ENCODE assay signal across 27 cellular contexts in the genomic region with DNA sequence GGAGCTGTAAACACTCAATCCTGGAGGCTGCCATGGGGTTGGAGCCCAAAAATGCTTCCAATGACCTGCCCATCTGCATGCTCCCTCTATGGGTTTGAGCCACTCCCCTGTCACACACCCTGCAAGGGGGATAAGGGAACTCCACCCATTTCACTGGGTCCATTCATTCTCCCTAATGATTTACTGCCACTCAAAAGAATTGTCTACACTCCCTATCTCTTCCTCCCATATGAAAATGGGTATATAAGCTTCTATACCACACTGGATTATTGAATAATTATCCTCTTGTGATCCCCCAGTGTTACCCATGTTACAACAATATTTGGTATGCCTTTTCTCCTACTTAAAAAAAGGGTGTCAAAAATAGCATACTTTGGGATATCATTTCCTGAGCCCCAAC.
DNase-seq lines count a peak whose midpoint lies in the region; ATAC-seq, FAIRE-seq and TF ChIP-seq lines count a peak whose summit lies in the region.
"Had no signal": no experiment of that assay in that cellular context is flagged by ENCODE, and none has a peak within 500 bp of the region (broad histone marks: within the 10 kb centered on the region; RNA-seq: fewer than 3 reads in every experiment).

No MANE protein-coding gene starts in this region.

- no peaks in the 10 kb centered on the region for H3K4me1 ChIP-seq in K562 (replicated peaks in 1 of 2; ENCODE audit: control insufficient read depth in 2 of 2, insufficient read depth in 2 of 2, low read length in 2 of 2)
- H3K4me1 ChIP-seq in heart right ventricle: no peaks in the 10 kb centered on the region
- H3K4me1 ChIP-seq: BE2C, BLaER1 had no signal

- no peaks in the 10 kb centered on the region for H3K9me1 ChIP-seq in K562 (ENCODE audit: control insufficient read depth, insufficient read depth, low read length)

- no peak overlapping the region for H3K4me3 ChIP-seq in K562
- no peak overlapping the region for H3K4me3 ChIP-seq in heart right ventricle
- H3K4me3 ChIP-seq: BLaER1 had no signal

- TF ChIP-seq EP300 in K562 (IDR thresholded peaks at IDR 0.05; ENCODE audit: low read length): no peak

- no peaks in the 10 kb centered on the region for H3K36me3 ChIP-seq in K562 (ENCODE audit: control insufficient read depth, insufficient read depth, low read length)
- H3K36me3 ChIP-seq in heart right ventricle: no peaks in the 10 kb centered on the region
- H3K36me3 ChIP-seq: BE2C, BLaER1 had no signal

- BruUV-seq in K562 (replicated peaks; lab: Mats Ljungman, UMichigan): no TSS peak

- no peaks in the 10 kb centered on the region for H3K27me3 ChIP-seq in K562 (ENCODE audit: control insufficient read depth in 2 of 2, insufficient read depth in 2 of 2, low read length in 2 of 2)
- no peaks in the 10 kb centered on the region for H3K27me3 ChIP-seq in heart right ventricle
- H3K27me3 ChIP-seq: BLaER1 had no signal

- peaks cover 48% of the 10 kb centered on the region for H3K36me3 Mint-ChIP-seq in endothelial cell (ENCODE audit: low read depth, unreplicated experiment)
- H3K36me3 Mint-ChIP-seq in stimulated activated memory B cell treated with anti-CD40 and anti-IgM and Interleukin-4, amounts not matched to agents 10 μg/mL and 1 μg/mL and 100 μg/mL, for 72 hours: peaks cover under 1% of the 10 kb centered on the region
- H3K36me3 Mint-ChIP-seq: CD14-positive monocyte; CD4-positive, alpha-beta memory T cell; CD4-positive, CD25-positive, alpha-beta regulatory T cell; CD8-positive, alpha-beta memory T cell had no signal

- no peak for DNase-seq in HTR-8/SVneo (ENCODE audit: insufficient read length, low spot score)
- DNase-seq in K562 (ENCODE audit: extremely low read depth in 1 of 4, low spot score in 3 of 4): peak in 2 of 4 experiments; percentile 3 to 6
- no peak for DNase-seq in endothelial cell (ENCODE audit: low spot score)
- no peak for DNase-seq in heart right ventricle
- no peak for DNase-seq in dedifferentiated amniotic fluid mesenchymal stem cell (ENCODE audit: extremely low spot score)
- no peak for DNase-seq in GF-D8 (lab: John Stamatoyannopoulos, UW)
- DNase-seq: 8988T; ACHN; BE2C; C1 segment of cervical spinal cord; CD4-positive, alpha-beta memory T cell; CD4-positive, CD25-positive, alpha-beta regulatory T cell; CD8-positive, alpha-beta memory T cell; COR-L47; DMS 273 treated with DMSO at 0.1 percent for 48 hours; DMS153; DMS53; DMS79; DND-41; EL; GDM1 had no signal

- CTCF ChIA-PET in K562 (lab: Yijun Ruan, JAX; ENCODE audit: low intra/inter-chr PET ratio): no interaction called here

- FAIRE-seq in HTR-8/SVneo (lab: Jason Lieb, UNC): peak; percentile 66
- no peak for FAIRE-seq in K562 (lab: Jason Lieb, UNC)
- FAIRE-seq: A204.1, GM12891, GM19239 had no signal

- no peak overlapping the region for H3K27ac Mint-ChIP-seq in endothelial cell (ENCODE audit: unreplicated experiment)
- no peak overlapping the region for H3K27ac Mint-ChIP-seq in stimulated activated memory B cell treated with anti-CD40 and anti-IgM and Interleukin-4, amounts not matched to agents 10 μg/mL and 1 μg/mL and 100 μg/mL, for 72 hours
- H3K27ac Mint-ChIP-seq: CD14-positive monocyte; CD4-positive, alpha-beta memory T cell; CD8-positive, alpha-beta memory T cell had no signal

- no peaks in the 10 kb centered on the region for H3K79me2 ChIP-seq in K562 (ENCODE audit: control insufficient read depth, insufficient read depth, low read length)

- H3K4me3 Mint-ChIP-seq in endothelial cell (ENCODE audit: unreplicated experiment): peak overlapping the region; percentile 80
- no peak overlapping the region for H3K4me3 Mint-ChIP-seq in stimulated activated memory B cell treated with anti-CD40 and anti-IgM and Interleukin-4, amounts not matched to agents 10 μg/mL and 1 μg/mL and 100 μg/mL, for 72 hours
- H3K4me3 Mint-ChIP-seq: CD14-positive monocyte; CD4-positive, alpha-beta memory T cell; CD4-positive, CD25-positive, alpha-beta regulatory T cell; CD8-positive, alpha-beta memory T cell had no signal

- H2AFZ ChIP-seq in K562 (ENCODE audit: low read depth, low read length): no peak overlapping the region

- TF ChIP-seq POLR2A in K562 (conservative IDR thresholded peaks at IDR 0.05): no peak

- POLR2A ChIA-PET in K562 (lab: Yijun Ruan, JAX): no interaction called here

- in situ Hi-C loops in K562 (cut with MboI): no loop called here

- H3K27me3 Mint-ChIP-seq in endothelial cell (ENCODE audit: unreplicated experiment): peaks cover 1% of the 10 kb centered on the region
- peaks cover 7% of the 10 kb centered on the region for H3K27me3 Mint-ChIP-seq in stimulated activated memory B cell treated with anti-CD40 and anti-IgM and Interleukin-4, amounts not matched to agents 10 μg/mL and 1 μg/mL and 100 μg/mL, for 72 hours

- H3K4me2 ChIP-seq in K562 (ENCODE audit: insufficient read depth, low read length): no peak overlapping the region
- H3K4me2 ChIP-seq: BLaER1 had no signal

- H3K27ac ChIP-seq in K562 (ENCODE audit: extremely low read depth, low read depth, low read length) (no peak overlapping the region), heart right ventricle (no peak overlapping the region)
- H3K27ac ChIP-seq: BLaER1 had no signal

- peaks cover 5% of the 10 kb centered on the region for H3K9me3 Mint-ChIP-seq in endothelial cell (ENCODE audit: unreplicated experiment)
- H3K9me3 Mint-ChIP-seq in stimulated activated memory B cell treated with anti-CD40 and anti-IgM and Interleukin-4, amounts not matched to agents 10 μg/mL and 1 μg/mL and 100 μg/mL, for 72 hours: no peaks in the 10 kb centered on the region

- ATAC-seq in K562 (peak; percentile 29; the same call in 1 of the 3 replicates), heart right ventricle (no peak)
- ATAC-seq in stimulated activated memory B cell treated with anti-CD40 and anti-IgM and Interleukin-4, amounts not matched to agents 10 μg/mL and 1 μg/mL and 100 μg/mL, for 72 hours: no peak

- TF ChIP-seq CTCF in K562 (IDR thresholded peaks at IDR 0.05 in 2 of 3, conservative IDR thresholded peaks at IDR 0.05 in 1 of 3; ENCODE audit: insufficient read depth in 2 of 3, low read depth in 1 of 3, low read length in 3 of 3) (no peak), endothelial cell (IDR thresholded peaks at IDR 0.05; ENCODE audit: unreplicated experiment) (no peak), heart right ventricle (IDR thresholded peaks at IDR 0.05) (no peak)

- no peaks in the 10 kb centered on the region for H3K9me3 ChIP-seq in K562 (replicated peaks; ENCODE audit: control insufficient read depth, insufficient read depth, low read depth, low read length)
- peaks cover 0 to 13% (median 0%) of the 10 kb centered on the region in 11 donors for H3K9me3 ChIP-seq in heart right ventricle
- H3K9me3 ChIP-seq: BE2C had no signal

- no peak overlapping the region for H3K9ac ChIP-seq in K562 (ENCODE audit: insufficient read depth in 1 of 2, low read depth in 2 of 2, low read length in 2 of 2)
- H3K9ac ChIP-seq: BLaER1 had no signal

- no peaks in the 10 kb centered on the region for H4K20me1 ChIP-seq in K562 (replicated peaks; ENCODE audit: control insufficient read depth, insufficient read depth, low read length)
- H4K20me1 ChIP-seq: BLaER1 had no signal

- TF ChIP-seq RAD21 in K562 (CRISPR knock-in tag; conservative IDR thresholded peaks at IDR 0.05 in 1 of 2, IDR thresholded peaks at IDR 0.05 in 1 of 2): no peak

- H3K4me1 Mint-ChIP-seq in endothelial cell (ENCODE audit: unreplicated experiment): peaks cover 23% of the 10 kb centered on the region
- no peaks in the 10 kb centered on the region for H3K4me1 Mint-ChIP-seq in stimulated activated memory B cell treated with anti-CD40 and anti-IgM and Interleukin-4, amounts not matched to agents 10 μg/mL and 1 μg/mL and 100 μg/mL, for 72 hours
- H3K4me1 Mint-ChIP-seq: CD14-positive monocyte; CD4-positive, alpha-beta memory T cell; CD4-positive, CD25-positive, alpha-beta regulatory T cell; CD8-positive, alpha-beta memory T cell had no signal

- intact Hi-C loops in K562 (cut with micrococcal nuclease) (no loop called here), heart right ventricle (cut with DNase I) (no loop called here)

TF ChIP-seq in K562, 482 proteins besides CTCF, POLR2A, EP300 and RAD21 (continues in another document):
- TF ChIP-seq, protein P1, sequence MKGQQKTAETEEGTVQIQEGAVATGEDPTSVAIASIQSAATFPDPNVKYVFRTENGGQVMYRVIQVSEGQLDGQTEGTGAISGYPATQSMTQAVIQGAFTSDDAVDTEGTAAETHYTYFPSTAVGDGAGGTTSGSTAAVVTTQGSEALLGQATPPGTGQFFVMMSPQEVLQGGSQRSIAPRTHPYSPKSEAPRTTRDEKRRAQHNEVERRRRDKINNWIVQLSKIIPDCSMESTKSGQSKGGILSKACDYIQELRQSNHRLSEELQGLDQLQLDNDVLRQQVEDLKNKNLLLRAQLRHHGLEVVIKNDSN (CRISPR knock-in tag; IDR thresholded peaks at IDR 0.05): no peak
- TF ChIP-seq MEF2D (tag; conservative IDR thresholded peaks at IDR 0.05; ENCODE audit: low read depth) (no peak), POLR2G (IDR thresholded peaks at IDR 0.05; ENCODE audit: low read depth, low read length) (no peak), ZNF354B (CRISPR knock-in tag; IDR thresholded peaks at IDR 0.05) (no peak)
- TF ChIP-seq, protein P2, sequence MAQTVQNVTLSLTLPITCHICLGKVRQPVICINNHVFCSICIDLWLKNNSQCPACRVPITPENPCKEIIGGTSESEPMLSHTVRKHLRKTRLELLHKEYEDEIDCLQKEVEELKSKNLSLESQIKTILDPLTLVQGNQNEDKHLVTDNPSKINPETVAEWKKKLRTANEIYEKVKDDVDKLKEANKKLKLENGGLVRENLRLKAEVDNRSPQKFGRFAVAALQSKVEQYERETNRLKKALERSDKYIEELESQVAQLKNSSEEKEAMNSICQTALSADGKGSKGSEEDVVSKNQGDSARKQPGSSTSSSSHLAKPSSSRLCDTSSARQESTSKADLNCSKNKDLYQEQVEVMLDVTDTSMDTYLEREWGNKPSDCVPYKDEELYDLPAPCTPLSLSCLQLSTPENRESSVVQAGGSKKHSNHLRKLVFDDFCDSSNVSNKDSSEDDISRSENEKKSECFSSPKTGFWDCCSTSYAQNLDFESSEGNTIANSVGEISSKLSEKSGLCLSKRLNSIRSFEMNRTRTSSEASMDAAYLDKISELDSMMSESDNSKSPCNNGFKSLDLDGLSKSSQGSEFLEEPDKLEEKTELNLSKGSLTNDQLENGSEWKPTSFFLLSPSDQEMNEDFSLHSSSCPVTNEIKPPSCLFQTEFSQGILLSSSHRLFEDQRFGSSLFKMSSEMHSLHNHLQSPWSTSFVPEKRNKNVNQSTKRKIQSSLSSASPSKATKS (CRISPR knock-in tag; IDR thresholded peaks at IDR 0.05): no peak
